ENCODE assay signal across 8 cellular contexts in genomic region chr4:158670975-158671664, GRCh38. TPM values are rescaled to one million over a fixed set of nuclear protein-coding genes. Genes with fewer than 3 reads are reported as not detected.
DNase-seq lines count a peak whose midpoint lies in the region; ATAC-seq, FAIRE-seq and TF ChIP-seq lines count a peak whose summit lies in the region.

No MANE protein-coding gene starts in this region.

- H3K4me2 ChIP-seq in GM12878 (ENCODE audit: control insufficient read depth, insufficient read depth) = peak overlapping the region; percentile 90

- H3K27ac ChIP-seq in GM12878 (ENCODE audit: control insufficient read depth, insufficient read depth) (peak overlapping the region; percentile 85), iPS DF 6.9 (ENCODE audit: low read length) (no peak overlapping the region)

- SMC1A ChIA-PET in GM12878 (lab: Charles Lee; ENCODE audit: uncharacterized antibody, unreplicated experiment) = interaction anchor here (0.5 to 1.7 kb wide), 3 partner anchors 129 to 530 kb away, joined by 3 to 4 read pairs (median 4); no protein-coding TSS in a partner anchor

- WGBS in GM12878 (ENCODE audit: insufficient coverage, insufficient replicate concordance, low lambda C conversion rate, missing lambda C conversion rate) = under 1% methylated on average over 21 of the region's 35 CpGs
- no CpG with 5 or more reads among the region's 35 CpGs for WGBS in iPS DF 6.9 (ENCODE audit: insufficient coverage, insufficient read length)

- POLR2A ChIA-PET in HEK293T (lab: Yijun Ruan, JAX) (interaction anchor here (0.8 to 1.2 kb wide), 5 partner anchors 11 to 461 kb away, joined by 3 to 4 read pairs (median 3); partner anchors contain the start of genes FNIP2, PPID and TMEM144), GM12878 (lab: Charles Lee) (interaction anchor here (0.8 to 1.4 kb wide), 3 partner anchors 8 to 150 kb away, joined by 3 read pairs; no protein-coding TSS in a partner anchor)

- H3K9me3 ChIP-seq in GM12878 (replicated peaks; ENCODE audit: control insufficient read depth, insufficient read depth, low read length) (no peaks in the 10 kb centered on the region), iPS DF 6.9 (ENCODE audit: control insufficient read depth, insufficient read depth, low read length) (no peaks in the 10 kb centered on the region)

- peak overlapping the region; percentile 99 for H3K4me3 Mint-ChIP-seq in T-helper 2 cell treated with Interferon-gamma antibody and Interleukin-4, amounts not matched to agents 5 μg/mL and 100 μg/mL, for 36 hours

- H3K9ac ChIP-seq in GM12878 (ENCODE audit: control insufficient read depth, insufficient read depth, low read length) = peak overlapping the region; percentile 88

- FAIRE-seq in GM12878 (lab: Jason Lieb, UNC) = no peak

- peaks cover 23% of the 10 kb centered on the region for H3K4me1 Mint-ChIP-seq in T-helper 2 cell treated with Interferon-gamma antibody and Interleukin-4, amounts not matched to agents 5 μg/mL and 100 μg/mL, for 36 hours (ENCODE audit: low read depth)

- TF ChIP-seq EP300 in GM12878 (IDR thresholded peaks at IDR 0.05; ENCODE audit: borderline replicate concordance in 1 of 2, control insufficient read depth in 1 of 2, low read depth in 2 of 2, low read length in 2 of 2) = no peak

- H3K27me3 Mint-ChIP-seq in T-helper 2 cell treated with Interferon-gamma antibody and Interleukin-4, amounts not matched to agents 5 μg/mL and 100 μg/mL, for 36 hours (ENCODE audit: low read depth) = no peaks in the 10 kb centered on the region

- no peak for TF ChIP-seq RAD21 in GM12878 (IDR thresholded peaks at IDR 0.05; ENCODE audit: insufficient read depth, low read depth, low read length)

- peak overlapping the region; percentile 90 for H3K27ac Mint-ChIP-seq in T-helper 2 cell treated with Interferon-gamma antibody and Interleukin-4, amounts not matched to agents 5 μg/mL and 100 μg/mL, for 36 hours

- intact Hi-C loops in GM12878 (cut with micrococcal nuclease; ENCODE audit: unreplicated experiment) = no loop called here
- intact Hi-C loops in sciatic nerve (cut with DNase I) = no loop called here

- H3K36me3 Mint-ChIP-seq in T-helper 2 cell treated with Interferon-gamma antibody and Interleukin-4, amounts not matched to agents 5 μg/mL and 100 μg/mL, for 36 hours (ENCODE audit: low read depth) = peaks cover 19% of the 10 kb centered on the region

- peak; percentile 59 for ATAC-seq in GM12878
- ATAC-seq in sciatic nerve = no peak

- H3K79me2 ChIP-seq in GM12878 (ENCODE audit: control insufficient read depth, insufficient read depth, low read length) = peaks cover 37% of the 10 kb centered on the region

- RAD21 ChIA-PET in GM12878 (lab: Charles Lee; ENCODE audit: unreplicated experiment) = interaction anchor here (1.3 kb wide), 2 partner anchors 180 to 507 kb away, joined by 3 read pairs; no protein-coding TSS in a partner anchor

- TF ChIP-seq CTCF in GM12878 (IDR thresholded peaks at IDR 0.05 in 2 of 3, conservative IDR thresholded peaks at IDR 0.05 in 1 of 3; ENCODE audit: control insufficient read depth in 2 of 3, extremely low read depth in 1 of 3, insufficient read depth in 1 of 3, low read depth in 3 of 3, low read length in 3 of 3) = no peak

- H3K4me3 ChIP-seq in GM12878 = peak overlapping the region; percentile 89
- peak overlapping the region; percentile 69 for H3K4me3 ChIP-seq in iPS DF 6.9 (ENCODE audit: low read length)

- H3K27me3 ChIP-seq in GM12878 (replicated peaks in 1 of 2; ENCODE audit: control insufficient read depth in 2 of 2, insufficient read depth in 2 of 2, low read length in 1 of 2) (no peaks in the 10 kb centered on the region), iPS DF 6.9 (ENCODE audit: control insufficient read depth, insufficient read depth, low read length) (no peaks in the 10 kb centered on the region)

- peaks cover 0 to 2% of the 10 kb centered on the region in 2 experiments; a peak in 1 of 4 replicates for H3K36me3 ChIP-seq in GM12878 (ENCODE audit: control insufficient read depth in 2 of 2, insufficient read depth in 2 of 2, low read length in 1 of 2)
- no peaks in the 10 kb centered on the region for H3K36me3 ChIP-seq in iPS DF 6.9 (ENCODE audit: control insufficient read depth, insufficient read depth, low read length)

- DNase-seq in HEK293T (ENCODE audit: extremely low spot score) (peak; percentile 53), MV-4-11 (lab: John Stamatoyannopoulos, UW) (peak; percentile 44), GM12878 (ENCODE audit: low read depth, low spot score) (peak; percentile 30), iPS DF 6.9 (ENCODE audit: low read depth, low spot score) (no peak), sciatic nerve (ENCODE audit: low spot score) (peak; percentile 75), mesenteric fat pad (ENCODE audit: low spot score) (no peak)
- peak; percentile 56 for DNase-seq in T-helper 2 cell treated with Interferon-gamma antibody and Interleukin-4, amounts not matched to agents 5 μg/mL and 100 μg/mL, for 36 hours (ENCODE audit: low spot score)

- H3K4me1 ChIP-seq in GM12878 (ENCODE audit: control insufficient read depth, insufficient read depth, low read length) = no peaks in the 10 kb centered on the region
- H3K4me1 ChIP-seq in iPS DF 6.9 (ENCODE audit: control insufficient read depth, insufficient read depth, low read length) = no peaks in the 10 kb centered on the region

- no peaks in the 10 kb centered on the region for H3K9me3 Mint-ChIP-seq in T-helper 2 cell treated with Interferon-gamma antibody and Interleukin-4, amounts not matched to agents 5 μg/mL and 100 μg/mL, for 36 hours

- TF ChIP-seq POLR2A in GM10847 (IDR thresholded peaks at IDR 0.05; ENCODE audit: extremely low read depth, insufficient read length) (peak; percentile 9), GM12878 (IDR thresholded peaks at IDR 0.05; ENCODE audit: low read depth, low read length) (peak; percentile 24; the same call in 1 of the 2 replicates)

- BruUV-seq in GM12878 (replicated peaks; lab: Mats Ljungman, UMichigan) = no TSS peak

- H4K20me1 ChIP-seq in GM12878 (ENCODE audit: control insufficient read depth, insufficient read depth) = no peaks in the 10 kb centered on the region

- CTCF ChIA-PET in HEK293T (lab: Yijun Ruan, JAX) = no interaction called here
- CTCF ChIA-PET in GM12878 (lab: Yijun Ruan, JAX) = interaction anchor here (0.7 kb wide), 1 partner anchor 9 kb away, joined by 3 read pairs; no protein-coding TSS in a partner anchor

- in situ Hi-C loops in GM12878 (cut with MboI) = no loop called here

- H2AFZ ChIP-seq in GM12878 (ENCODE audit: control insufficient read depth, low read depth, low read length) = peak overlapping the region; percentile 82

RNA-seq across cellular contexts. Expression of gene C4orf46, which starts 0.6 kb away (rescaled TPM):
- 13.0 and 13.1 TPM in 2 replicates for total RNA-seq in GM12878 (2013; cell fraction: nucleolus; rRNA removed)
- total RNA-seq in GM12878 (2014; rRNA removed) (16.2 and 17.2 TPM in 2 replicates), GM12878 (2014; rRNA removed; fragmentation: Illumina TruSeq; extraction: Trizol) (19.8 and 20.8 TPM in 2 replicates), GM12878 (2021) (14.4 and 16.4 TPM in 2 replicates), sciatic nerve (3.8 TPM), mesenteric fat pad (2.7 TPM)
- polyA plus RNA-seq in GM12878 (2011; ENCODE audit: low read depth) = 8.6 TPM
- polyA plus RNA-seq in GM12878 (2011; rRNA removed) (40.2 and 47.8 TPM in 2 replicates), GM12878 (2014; fragmentation: Illumina TruSeq; extraction: Trizol) (24.8 and 43.6 TPM in 2 replicates), GM12878 (2014; fragmentation: Nextera tagmentation; extraction: Ambion mirVana) (10 to 100 TPM in 1 of 2 experiments, 1 to 10 TPM in 1; 9.3 to 12.0 TPM), GM12878 (2014; rRNA removed) (15.3 and 20.1 TPM in 2 replicates), GM12878 (2016; fragmentation: Nextera tagmentation; extraction: Ambion mirVana) (10 to 100 TPM; 32.6 to 35.1 TPM)
- 11.7 and 14.0 TPM in 2 replicates for polyA plus RNA-seq in GM12878 (2011; cell fraction: cytosol; rRNA removed)
- 9.3 and 9.7 TPM in 2 replicates for polyA plus RNA-seq in GM12878 (2011; cell fraction: nucleus; rRNA removed)
- polyA plus RNA-seq in GM12878 (2012) = 9.6 and 10.5 TPM in 2 replicates
- 8.4 and 20.6 TPM in 2 replicates for polyA minus RNA-seq in GM12878 (2011; rRNA and poly(A)+ RNA removed)
- 4.9 and 6.9 TPM in 2 replicates for polyA minus RNA-seq in GM12878 (2011; cell fraction: cytosol; rRNA and poly(A)+ RNA removed)
- 3.6 and 5.5 TPM in 2 replicates for polyA minus RNA-seq in GM12878 (2011; cell fraction: nucleus; rRNA and poly(A)+ RNA removed)

RNA-seq across cellular contexts. Expression of gene ETFDH, which starts 1.0 kb away (rescaled TPM):
- total RNA-seq in GM12878 (2013; cell fraction: nucleolus; rRNA removed) = 53.7 and 57.5 TPM in 2 replicates
- total RNA-seq in GM12878 (2014; rRNA removed) (15.4 and 18.0 TPM in 2 replicates), GM12878 (2014; rRNA removed; fragmentation: Illumina TruSeq; extraction: Trizol) (21.4 and 22.0 TPM in 2 replicates), GM12878 (2021) (12.4 and 16.3 TPM in 2 replicates), sciatic nerve (25.2 TPM), mesenteric fat pad (68.8 TPM)
- 15.8 TPM for polyA plus RNA-seq in GM12878 (2011; ENCODE audit: low read depth)
- polyA plus RNA-seq in GM12878 (2011; rRNA removed) (30.4 and 43.7 TPM in 2 replicates), GM12878 (2014; fragmentation: Illumina TruSeq; extraction: Trizol) (22.5 and 27.9 TPM in 2 replicates), GM12878 (2014; fragmentation: Nextera tagmentation; extraction: Ambion mirVana) (10 to 100 TPM; 10.9 to 17.9 TPM), GM12878 (2014; rRNA removed) (19.3 and 20.5 TPM in 2 replicates), GM12878 (2016; fragmentation: Nextera tagmentation; extraction: Ambion mirVana) (10 to 100 TPM; 25.4 to 29.4 TPM)
- 17.7 and 21.9 TPM in 2 replicates for polyA plus RNA-seq in GM12878 (2011; cell fraction: cytosol; rRNA removed)
- polyA plus RNA-seq in GM12878 (2011; cell fraction: nucleus; rRNA removed) = 27.0 and 27.5 TPM in 2 replicates
- 14.6 and 15.0 TPM in 2 replicates for polyA plus RNA-seq in GM12878 (2012)
- polyA minus RNA-seq in GM12878 (2011; rRNA and poly(A)+ RNA removed) = 7.8 and 11.5 TPM in 2 replicates
- 5.1 and 6.1 TPM in 2 replicates for polyA minus RNA-seq in GM12878 (2011; cell fraction: cytosol; rRNA and poly(A)+ RNA removed)
- 5.3 and 13.8 TPM in 2 replicates for polyA minus RNA-seq in GM12878 (2011; cell fraction: nucleus; rRNA and poly(A)+ RNA removed)

RNA-seq across cellular contexts. Expression of gene PPID, which starts 52.1 kb away (rescaled TPM):
- total RNA-seq in GM12878 (2013; cell fraction: nucleolus; rRNA removed) = 9.3 and 11.1 TPM in 2 replicates
- 25.1 and 28.9 TPM in 2 replicates for total RNA-seq in GM12878 (2014; rRNA removed)
- 55.2 and 56.1 TPM in 2 replicates for total RNA-seq in GM12878 (2014; rRNA removed; fragmentation: Illumina TruSeq; extraction: Trizol)
- 21.7 and 21.9 TPM in 2 replicates for total RNA-seq in GM12878 (2021)
- polyA plus RNA-seq in GM12878 (2011; ENCODE audit: low read depth) = 17.4 TPM
- polyA plus RNA-seq in GM12878 (2011; rRNA removed) = 35.1 and 40.7 TPM in 2 replicates
- 22.0 and 22.1 TPM in 2 replicates for polyA plus RNA-seq in GM12878 (2011; cell fraction: cytosol; rRNA removed)
- 16.3 and 23.1 TPM in 2 replicates for polyA plus RNA-seq in GM12878 (2011; cell fraction: nucleus; rRNA removed)
- 19.3 and 25.0 TPM in 2 replicates for polyA plus RNA-seq in GM12878 (2012)
- polyA plus RNA-seq in GM12878 (2014; fragmentation: Illumina TruSeq; extraction: Trizol) = 64.3 and 105 TPM in 2 replicates
- 10 to 100 TPM; 24.4 to 43.9 TPM for polyA plus RNA-seq in GM12878 (2014; fragmentation: Nextera tagmentation; extraction: Ambion mirVana)
- 29.3 and 33.1 TPM in 2 replicates for polyA plus RNA-seq in GM12878 (2014; rRNA removed)
- polyA plus RNA-seq in GM12878 (2016; fragmentation: Nextera tagmentation; extraction: Ambion mirVana) = 10 to 100 TPM; 55.2 to 55.5 TPM
- polyA minus RNA-seq in GM12878 (2011; rRNA and poly(A)+ RNA removed) = 7.8 and 8.7 TPM in 2 replicates
- 4.0 and 6.5 TPM in 2 replicates for polyA minus RNA-seq in GM12878 (2011; cell fraction: cytosol; rRNA and poly(A)+ RNA removed)
- 8.3 and 10.9 TPM in 2 replicates for polyA minus RNA-seq in GM12878 (2011; cell fraction: nucleus; rRNA and poly(A)+ RNA removed)
- total RNA-seq in sciatic nerve = 17.2 TPM
- total RNA-seq in mesenteric fat pad = 19.6 TPM

Comparison
In these comparisons a context has a peak if more than half of its experiments do, and no peak if none do; other contexts are left out.
1. DNase-seq: peak in HEK293T (single experiment), MV-4-11 (single experiment), T-helper 2 cell treated with Interferon-gamma antibody and Interleukin-4, amounts not matched to agents 5 μg/mL and 100 μg/mL, for 36 hours (single experiment), GM12878 (single experiment) and sciatic nerve (single experiment); none in iPS DF 6.9 (single experiment) and mesenteric fat pad (single experiment).